In the genomic region with DNA sequence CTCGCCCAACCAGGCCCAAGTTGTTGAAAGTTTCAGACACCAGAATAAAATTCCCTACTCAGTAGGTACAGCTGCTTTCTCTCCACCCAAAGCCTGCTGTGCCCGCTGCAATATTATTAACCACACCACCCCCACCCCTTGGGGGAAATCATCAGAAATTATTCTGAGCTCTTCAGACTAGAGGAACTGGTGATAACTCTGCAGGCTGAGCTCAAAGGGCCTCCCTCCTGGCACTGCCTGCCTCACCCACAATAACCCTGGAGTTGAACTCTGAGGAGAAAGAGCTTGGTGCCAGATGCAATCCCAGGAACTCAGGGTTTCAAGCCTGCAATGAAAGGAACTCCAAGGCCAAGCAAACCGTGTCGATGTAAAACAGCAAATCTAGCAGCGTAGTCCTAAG, we compare ENCODE assay signal across 23 cellular contexts.
"Had no signal": no experiment of that assay in that cellular context is flagged by ENCODE, and none has a peak within 500 bp of the region (broad histone marks: within the 10 kb centered on the region; RNA-seq: fewer than 3 reads in every experiment).

No MANE protein-coding gene starts in this region.

- H3K9me3 ChIP-seq: mucosa of descending colon, ovary, vagina had no signal

- H3K4me1 ChIP-seq: vagina had no signal

- ATAC-seq: left lobe of liver, mucosa of descending colon had no signal

- DNase-seq: activated CD4-positive, alpha-beta memory T cell treated with anti-CD3 and anti-CD28 coated beads, Interleukin-2, amount 10 ng/mL, durations not matched to agents 7 days and 5 days; activated CD4-positive, alpha-beta T cell treated with anti-CD3 and anti-CD28 coated beads for 48 hours; activated CD8-positive, alpha-beta memory T cell treated with anti-CD3 and anti-CD28 coated beads, Interleukin-2, amount 50 U/mL, for 48 hours; activated gamma-delta T cell; activated naive CD4-positive, alpha-beta T cell treated with anti-CD3 and anti-CD28 coated beads, Interleukin-2, amount 10 ng/mL, durations not matched to agents 7 days and 5 days; activated naive CD8-positive, alpha-beta T cell treated with anti-CD3 and anti-CD28 coated beads, Interleukin-2, amount 10 ng/mL, durations not matched to agents 7 days and 5 days; activated T-cell treated with anti-CD3 and anti-CD28 coated beads, Interleukin-2, amount 50 U/mL, for 24 hours; amniotic stem cell; central memory CD4-positive, alpha-beta T cell; head of caudate nucleus; mesendoderm; mucosa of descending colon; naive B cell; ovary; retina; stimulated activated CD4-positive, alpha-beta T cell treated with anti-CD3 and anti-CD28 coated beads, Interleukin-15, amount 100 ng/mL, for 24 hours; stimulated activated CD4-positive, alpha-beta T cell treated with anti-CD3 and anti-CD28 coated beads, Interleukin-2, amount 100 ng/mL, for 24 hours; stimulated activated naive CD4-positive, alpha-beta T cell; trophoblast cell had no signal

- H3K36me3 ChIP-seq: ovary, vagina had no signal

- H3K27ac ChIP-seq: vagina, VCaP had no signal

- H3K4me3 ChIP-seq: lung, mucosa of descending colon, ovary, vagina had no signal

- H3K27me3 ChIP-seq: ovary, vagina had no signal
